15 cellular contexts compared by ENCODE assay signal in genomic region chr18:5977022-5977421, GRCh38.
DNase-seq lines count a peak whose midpoint lies in the region; ATAC-seq and TF ChIP-seq lines count a peak whose summit lies in the region.
"Had no signal": no experiment of that assay in that cellular context is flagged by ENCODE, and none has a peak within 500 bp of the region (broad histone marks: within the 10 kb centered on the region; RNA-seq: fewer than 3 reads in every experiment).

No MANE protein-coding gene starts in this region.

- TF ChIP-seq CTCF in IMR-90 (conservative IDR thresholded peaks at IDR 0.05; ENCODE audit: low read depth, low read length) (no peak), stomach (IDR thresholded peaks at IDR 0.05) (no peak), OCI-LY7 (conservative IDR thresholded peaks at IDR 0.05; ENCODE audit: low read length) (no peak)

- H3K4me3 ChIP-seq in BLaER1 treated with 17β-estradiol and CSF1 and Interleukin-3, amounts not matched to agents 10 nM and 100 nM: no peak overlapping the region
- H3K4me3 ChIP-seq in IMR-90 (ENCODE audit: insufficient read depth, low read depth, low read length): no peak overlapping the region
- H3K4me3 ChIP-seq in mesendoderm (ENCODE audit: low read length): no peak overlapping the region
- no peak overlapping the region for H3K4me3 ChIP-seq in stomach
- no peak overlapping the region for H3K4me3 ChIP-seq in OCI-LY7 (ENCODE audit: low read depth, low read length, poor library complexity, severe bottlenecking)
- H3K4me3 ChIP-seq: GM23338 had no signal

- H3K36me3 ChIP-seq in BLaER1 treated with 17β-estradiol and CSF1 and Interleukin-3, amounts not matched to agents 10 nM and 100 nM: no peaks in the 10 kb centered on the region
- H3K36me3 ChIP-seq in IMR-90 (ENCODE audit: control insufficient read depth, insufficient read depth, low read length): no peaks in the 10 kb centered on the region
- H3K36me3 ChIP-seq in mesendoderm (ENCODE audit: control insufficient read depth, insufficient read depth, low read length): no peaks in the 10 kb centered on the region
- H3K36me3 ChIP-seq in stomach: no peaks in the 10 kb centered on the region
- no peaks in the 10 kb centered on the region for H3K36me3 ChIP-seq in OCI-LY7 (ENCODE audit: insufficient read depth, low read length)

- peaks cover 15% of the 10 kb centered on the region for H3K9me1 ChIP-seq in IMR-90 (ENCODE audit: insufficient read depth, low read length)

- no peak overlapping the region for H2AK9ac ChIP-seq in IMR-90 (replicated peaks; ENCODE audit: low read depth, low read length, poor library complexity)

- H2BK15ac ChIP-seq in IMR-90 (ENCODE audit: low read depth, low read length): no peak overlapping the region
- no peak overlapping the region for H2BK15ac ChIP-seq in mesendoderm (replicated peaks; ENCODE audit: low read depth)

- H3K18ac ChIP-seq in IMR-90 (ENCODE audit: low read depth, low read length): no peak overlapping the region
- no peak overlapping the region for H3K18ac ChIP-seq in mesendoderm (ENCODE audit: low read length)

- no peaks in the 10 kb centered on the region for H3K79me2 ChIP-seq in mesendoderm (ENCODE audit: control insufficient read depth, insufficient read depth, low read length)
- no peaks in the 10 kb centered on the region for H3K79me2 ChIP-seq in OCI-LY7 (ENCODE audit: insufficient read depth, low read depth, low read length)

- peak overlapping the region; percentile 21 for H2AFZ ChIP-seq in IMR-90 (replicated peaks; ENCODE audit: low read length, poor library complexity)
- no peak overlapping the region for H2AFZ ChIP-seq in OCI-LY7 (ENCODE audit: low read length)
- H2AFZ ChIP-seq: GM23338 had no signal

- peaks cover 39 to 65% (median 51%) of the 10 kb centered on the region in 10 experiments for H3K4me1 ChIP-seq in BLaER1 treated with 17β-estradiol and CSF1 and Interleukin-3, amounts not matched to agents 10 nM and 100 nM
- H3K4me1 ChIP-seq in IMR-90 (ENCODE audit: control insufficient read depth, insufficient read depth, low read length) (peaks cover 5% of the 10 kb centered on the region), mesendoderm (ENCODE audit: control insufficient read depth, low read depth, low read length) (peaks cover 12% of the 10 kb centered on the region), stomach (no peaks in the 10 kb centered on the region), OCI-LY7 (ENCODE audit: insufficient read depth, low read length, poor library complexity, severe bottlenecking) (no peaks in the 10 kb centered on the region)

- H4K8ac ChIP-seq in IMR-90 (ENCODE audit: low read depth in 2 of 2, low read length in 2 of 2): no peak overlapping the region
- H4K8ac ChIP-seq in mesendoderm (ENCODE audit: low read depth, low read length): no peak overlapping the region

- 0 out of 22 replicates have a peak, but pooled peaks cover 0 to 3% (median 0%) of the 10 kb centered on the region in 11 experiments for H4K20me1 ChIP-seq in BLaER1 treated with 17β-estradiol and CSF1 and Interleukin-3, amounts not matched to agents 10 nM and 100 nM
- H4K20me1 ChIP-seq in IMR-90 (ENCODE audit: insufficient read depth, low read length) (no peaks in the 10 kb centered on the region), OCI-LY7 (ENCODE audit: insufficient read depth, low read length) (no peaks in the 10 kb centered on the region)

- H2AK5ac ChIP-seq in IMR-90 (ENCODE audit: low read depth, low read length): no peak overlapping the region
- H2AK5ac ChIP-seq in mesendoderm (ENCODE audit: low read length): peak overlapping the region; percentile 65

- H3K27me3 ChIP-seq in BLaER1 treated with 17β-estradiol and CSF1 and Interleukin-3, amounts not matched to agents 10 nM and 100 nM: no peaks in the 10 kb centered on the region
- H3K27me3 ChIP-seq in IMR-90 (ENCODE audit: control insufficient read depth, insufficient read depth, low read length) (no peaks in the 10 kb centered on the region), mesendoderm (ENCODE audit: insufficient read depth, low read length, poor library complexity) (no peaks in the 10 kb centered on the region), stomach (no peaks in the 10 kb centered on the region)

- TF ChIP-seq RAD21 in IMR-90 (IDR thresholded peaks at IDR 0.05; ENCODE audit: low read length): no peak

- no TSS peak for BruUV-seq in IMR-90 (replicated peaks; lab: Mats Ljungman, UMichigan)
- BruUV-seq in OCI-LY7 (replicated peaks; lab: Mats Ljungman, UMichigan): no TSS peak

- no peak for TF ChIP-seq POLR2A in IMR-90 (IDR thresholded peaks at IDR 0.05; ENCODE audit: low read depth, low read length)
- TF ChIP-seq POLR2A in stomach (IDR thresholded peaks at IDR 0.05): no peak

- dilution Hi-C loops in IMR-90 (cut with HindIII; ENCODE audit: low sequenced_read_pairs, unreplicated experiment): no loop called here

- intact Hi-C loops in IMR-90 (cut with micrococcal nuclease) (no loop called here), stomach (cut with DNase I; ENCODE audit: low total_unique reads) (no loop called here), OCI-LY7 (cut with micrococcal nuclease; ENCODE audit: unreplicated experiment) (no loop called here)

- peaks cover 0 to 3% (median 0%) of the 10 kb centered on the region in 11 experiments; a peak in 1 of 22 replicates for H3K9me3 ChIP-seq in BLaER1 treated with 17β-estradiol and CSF1 and Interleukin-3, amounts not matched to agents 10 nM and 100 nM (replicated peaks in 1 of 11)
- H3K9me3 ChIP-seq in IMR-90 (ENCODE audit: control insufficient read depth, insufficient read depth, low read length): no peaks in the 10 kb centered on the region
- no peaks in the 10 kb centered on the region for H3K9me3 ChIP-seq in stomach
- H3K9me3 ChIP-seq in OCI-LY7 (ENCODE audit: low read length): no peaks in the 10 kb centered on the region

- DNase-seq in IMR-90 (no peak), mesendoderm (no peak), ureter (ENCODE audit: low spot score) (peak; percentile 31), stomach (no peak), OCI-LY7 (ENCODE audit: low spot score) (no peak), dermis blood vessel endothelial cell (no peak)
- DNase-seq: ACHN; AML-193; Calu3; CD8-positive, alpha-beta T cell; DMS79 treated with DMSO at 0.1 percent for 48 hours; GF-D8 had no signal

- POLR2A ChIA-PET in IMR-90 (lab: Charles Lee; ENCODE audit: unreplicated experiment): interaction anchor here (0.5 kb wide), 1 partner anchor 30 kb away, joined by 3 read pairs; no protein-coding TSS in a partner anchor
- POLR2A ChIA-PET in OCI-LY7 (lab: Charles Lee): no interaction called here

- peak overlapping the region in 8 of 11 experiments; percentile 74 to 86 (median 82); a peak in 17 of 22 replicates for H3K27ac ChIP-seq in BLaER1 treated with 17β-estradiol and CSF1 and Interleukin-3, amounts not matched to agents 10 nM and 100 nM
- H3K27ac ChIP-seq in IMR-90 (ENCODE audit: insufficient read depth, low read length) (no peak overlapping the region), mesendoderm (ENCODE audit: low read depth, low read length) (no peak overlapping the region), stomach (no peak overlapping the region), OCI-LY7 (ENCODE audit: low read depth, low read length, poor library complexity, severe bottlenecking) (no peak overlapping the region)
- H3K27ac ChIP-seq: KMS-11 had no signal

- H3K23ac ChIP-seq in IMR-90 (ENCODE audit: low read depth, low read length) (no peak overlapping the region), mesendoderm (ENCODE audit: low read length) (no peak overlapping the region)

- H2BK20ac ChIP-seq in IMR-90 (ENCODE audit: low read depth, low read length): no peak overlapping the region

- H3K79me1 ChIP-seq in IMR-90 (ENCODE audit: low read depth in 1 of 2, low read length in 2 of 2) (no peaks in the 10 kb centered on the region), mesendoderm (ENCODE audit: low read length) (no peaks in the 10 kb centered on the region)

- H4K91ac ChIP-seq in IMR-90 (ENCODE audit: insufficient read depth, low read depth, low read length): no peak overlapping the region

- H3K4me2 ChIP-seq in BLaER1 treated with 17β-estradiol and CSF1 and Interleukin-3, amounts not matched to agents 10 nM and 100 nM: peak overlapping the region; percentile 8 to 92 (median 77); a peak in 21 of 22 replicates
- H3K4me2 ChIP-seq in IMR-90 (ENCODE audit: low read depth, low read length) (no peak overlapping the region), mesendoderm (ENCODE audit: low read length) (no peak overlapping the region), OCI-LY7 (ENCODE audit: low read length) (no peak overlapping the region)
- H3K4me2 ChIP-seq: GM23338, KMS-11 had no signal

- H2BK120ac ChIP-seq in IMR-90 (ENCODE audit: low read depth, low read length): no peak overlapping the region
- H2BK120ac ChIP-seq in mesendoderm (ENCODE audit: low read depth, low read length): no peak overlapping the region

- no peak overlapping the region for H3K56ac ChIP-seq in IMR-90 (ENCODE audit: extremely low read depth, insufficient read depth, low read length)
- H3K56ac ChIP-seq in mesendoderm (ENCODE audit: low read length): peak overlapping the region; percentile 63

- H2BK5ac ChIP-seq in IMR-90 (ENCODE audit: low read depth, low read length, poor library complexity, severe bottlenecking) (no peak overlapping the region), mesendoderm (ENCODE audit: low read length) (no peak overlapping the region)

- in situ Hi-C loops in IMR-90 (cut with MboI; ENCODE audit: low sequenced_read_pairs): no loop called here

- no peak overlapping the region; a peak in 1 of 22 replicates for H3K9ac ChIP-seq in BLaER1 treated with 17β-estradiol and CSF1 and Interleukin-3, amounts not matched to agents 10 nM and 100 nM
- H3K9ac ChIP-seq in IMR-90 (ENCODE audit: low read depth, low read length): no peak overlapping the region
- no peak overlapping the region for H3K9ac ChIP-seq in mesendoderm (ENCODE audit: low read length)
- H3K9ac ChIP-seq: KMS-11 had no signal

- ATAC-seq in IMR-90 (ENCODE audit: low read depth): no peak
- ATAC-seq: CD8-positive, alpha-beta T cell; GM23338 had no signal

- H3K4ac ChIP-seq in IMR-90 (ENCODE audit: low read depth, low read length) (no peak overlapping the region), mesendoderm (ENCODE audit: low read depth, low read length) (no peak overlapping the region)

- no peak overlapping the region for H4K5ac ChIP-seq in IMR-90 (ENCODE audit: low read depth, low read length)
- no peak overlapping the region for H4K5ac ChIP-seq in mesendoderm (ENCODE audit: low read length)

- H3K14ac ChIP-seq in IMR-90 (replicated peaks; ENCODE audit: low read depth, low read length): no peak overlapping the region

- no peaks in the 10 kb centered on the region for H3K9me2 ChIP-seq in OCI-LY7 (ENCODE audit: insufficient read depth, low read length)

- no CpG with 5 or more reads among the region's 4 CpGs for WGBS in IMR-90 (ENCODE audit: extremely low coverage in 2 of 2, insufficient read length in 1 of 2), 2 experiments
- no CpG with 5 or more reads among the region's 4 CpGs for WGBS in mesendoderm (ENCODE audit: extremely low coverage, insufficient coverage, low lambda C conversion rate)
- 89 to 97% (median 91%) methylated on average over 4 of the region's 4 CpGs for WGBS in stomach, 5 donors

- CTCF ChIA-PET in IMR-90 (lab: Yijun Ruan, JAX): no interaction called here
- CTCF ChIA-PET in OCI-LY7 (lab: Charles Lee; ENCODE audit: unreplicated experiment): no interaction called here

- no peak for TF ChIP-seq EP300 in stomach (IDR thresholded peaks at IDR 0.05)

TF ChIP-seq in IMR-90, 13 proteins besides CTCF, POLR2A, EP300 and RAD21 (continues in another document):
- TF ChIP-seq RCOR1 (IDR thresholded peaks at IDR 0.05; ENCODE audit: insufficient replicate concordance, low read length): no peak

Comparison
In these comparisons a context has a peak if more than half of its experiments do, and no peak if none do; other contexts are left out.
1. H3K27ac ChIP-seq: peak in BLaER1 treated with 17β-estradiol and CSF1 and Interleukin-3, amounts not matched to agents 10 nM and 100 nM (8 of 11); none in IMR-90 (single experiment), mesendoderm (single experiment), stomach (0 of 5) and OCI-LY7 (single experiment).
2. H3K4me2 ChIP-seq: peak in BLaER1 treated with 17β-estradiol and CSF1 and Interleukin-3, amounts not matched to agents 10 nM and 100 nM (11 of 11); none in IMR-90 (single experiment), mesendoderm (single experiment) and OCI-LY7 (single experiment).